In genomic region chr4:170662250-170662649, GRCh38 we compare ENCODE assay signal across 14 cellular contexts.
"Had no signal": no experiment of that assay in that cellular context is flagged by ENCODE, and none has a peak within 500 bp of the region (broad histone marks: within the 10 kb centered on the region; RNA-seq: fewer than 3 reads in every experiment).

No MANE protein-coding gene starts in this region.

- H3K4me3 ChIP-seq: thoracic aorta, transverse colon had no signal

- ATAC-seq: effector memory CD8-positive, alpha-beta T cell; foreskin keratinocyte; left colon; natural killer cell; right cardiac atrium; stimulated activated memory B cell treated with anti-CD40 and anti-IgM and Interleukin-4, amounts not matched to agents 10 μg/mL and 1 μg/mL and 100 μg/mL, for 72 hours; stimulated activated naive CD8-positive, alpha-beta T cell treated with anti-CD3 and anti-CD28 coated beads, Interleukin-15, amount 100 ng/mL, for 72 hours had no signal

- FAIRE-seq: colon had no signal

- H3K4me1 ChIP-seq: foreskin keratinocyte, transverse colon had no signal

- H3K9me3 ChIP-seq: thoracic aorta, transverse colon had no signal

- H3K27ac ChIP-seq: foreskin keratinocyte, thoracic aorta, transverse colon had no signal

- H3K36me3 ChIP-seq: thoracic aorta, transverse colon had no signal

- DNase-seq: cerebellar nuclear complex; effector memory CD8-positive, alpha-beta T cell; erythroblast; foreskin keratinocyte; left colon; natural killer cell; posterior cingulate gyrus; right cardiac atrium; stimulated activated CD4-positive, alpha-beta T cell treated with anti-CD3 and anti-CD28 coated beads, Interleukin-4, amount 100 ng/mL, for 24 hours; stimulated activated naive CD8-positive, alpha-beta T cell treated with anti-CD3 and anti-CD28 coated beads, Interleukin-15, amount 100 ng/mL, for 72 hours; transverse colon had no signal

- H3K27me3 ChIP-seq: foreskin keratinocyte, transverse colon had no signal
